11 cellular contexts compared by ENCODE assay signal in the genomic region with DNA sequence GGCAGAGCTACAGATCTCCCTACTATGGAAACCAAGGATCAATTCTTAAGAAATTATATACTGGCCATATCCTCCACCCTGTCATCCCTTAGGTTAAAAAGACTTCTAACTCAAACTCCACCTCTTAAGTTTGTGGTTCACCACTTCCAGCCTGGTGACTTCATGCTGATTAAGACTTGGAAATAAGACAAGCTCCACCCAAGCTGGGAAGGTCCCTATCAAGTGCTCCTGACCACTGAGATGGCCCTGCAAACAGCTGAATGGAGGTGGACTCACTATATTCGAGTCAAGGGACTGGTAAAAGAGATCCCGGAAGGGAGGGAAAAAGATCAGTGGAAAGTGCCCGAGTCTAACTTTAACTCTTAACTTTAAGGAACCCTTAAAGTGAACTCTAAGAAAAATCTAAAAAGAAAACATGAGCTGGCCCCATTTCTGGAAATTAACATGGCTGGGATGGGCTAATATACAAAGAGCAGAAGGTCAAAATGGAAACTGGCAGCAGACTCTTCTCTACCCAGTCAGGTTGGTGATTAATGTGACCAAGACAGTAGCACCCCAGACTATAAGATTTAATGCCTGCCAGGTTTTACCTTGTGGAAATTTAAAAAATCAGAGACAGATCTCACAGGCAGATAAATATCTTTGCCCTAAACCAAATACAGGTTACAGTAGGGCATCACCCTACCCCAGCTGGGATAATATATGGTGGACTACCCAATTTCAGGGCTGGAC. TPM values are rescaled to one million over a fixed set of nuclear protein-coding genes. Genes with fewer than 3 reads are reported as not detected.
DNase-seq lines count a peak whose midpoint lies in the region; ATAC-seq, FAIRE-seq and TF ChIP-seq lines count a peak whose summit lies in the region.
"Had no signal": no experiment of that assay in that cellular context is flagged by ENCODE, and none has a peak within 500 bp of the region (broad histone marks: within the 10 kb centered on the region; RNA-seq: fewer than 3 reads in every experiment).

No MANE protein-coding gene starts in this region.

- H2AFZ ChIP-seq in SK-N-SH (ENCODE audit: low read depth) = no peak overlapping the region
- H2AFZ ChIP-seq in astrocyte (ENCODE audit: low read depth, low read length) = no peak overlapping the region

- POLR2A ChIA-PET in SK-N-SH (lab: Yijun Ruan, JAX) (no interaction called here), Panc1 (lab: Charles Lee) (interaction anchor here (0.6 to 0.8 kb wide), 2 partner anchors 9 to 38 kb away, joined by 3 read pairs; no protein-coding TSS in a partner anchor)

- H3K4me1 ChIP-seq in SK-N-SH (ENCODE audit: control insufficient read depth in 1 of 2, insufficient read depth in 2 of 2, low read depth in 1 of 2, low read length in 1 of 2) (peaks cover 0 to 5% of the 10 kb centered on the region in 2 experiments; a peak in 2 of 4 replicates), Panc1 (ENCODE audit: control insufficient read depth, insufficient read depth, low read length) (no peaks in the 10 kb centered on the region; the same call in 1 of the 2 replicates), astrocyte (ENCODE audit: insufficient read depth, low read length) (peaks cover 13% of the 10 kb centered on the region)

- H3K9ac ChIP-seq in SK-N-SH (no peak overlapping the region), astrocyte (ENCODE audit: low read length) (no peak overlapping the region)

- no peak overlapping the region for H3K4me3 ChIP-seq in SK-N-SH (ENCODE audit: low read depth in 2 of 2, low read length in 1 of 2)
- no peak overlapping the region for H3K4me3 ChIP-seq in Panc1 (ENCODE audit: low read depth in 2 of 2, low read length in 2 of 2)
- no peak overlapping the region for H3K4me3 ChIP-seq in astrocyte (ENCODE audit: insufficient read depth, low read depth, low read length)
- H3K4me3 ChIP-seq: A549, suprapubic skin had no signal

- no peak for FAIRE-seq in astrocyte (lab: Jason Lieb, UNC)
- FAIRE-seq: A549 had no signal

- peaks cover 8% of the 10 kb centered on the region for H3K4me1 Mint-ChIP-seq in astrocyte (ENCODE audit: low read depth, unreplicated experiment)

- CTCF ChIA-PET in SK-N-SH (lab: Yijun Ruan, JAX) (no interaction called here), Panc1 (lab: Charles Lee) (no interaction called here)

- H3K4me3 Mint-ChIP-seq in astrocyte (ENCODE audit: unreplicated experiment) = no peak overlapping the region

- BruUV-seq in Panc1 (replicated peaks; lab: Mats Ljungman, UMichigan) = no TSS peak

- peaks cover 8% of the 10 kb centered on the region for H3K27me3 Mint-ChIP-seq in astrocyte (ENCODE audit: low read depth, unreplicated experiment)

- no peaks in the 10 kb centered on the region for H3K9me2 ChIP-seq in SK-N-SH

- 77% methylated on average over 3 of the region's 3 CpGs for WGBS in SK-N-SH (ENCODE audit: low lambda C conversion rate)

- intact Hi-C loops in Panc1 (cut with micrococcal nuclease; ENCODE audit: unreplicated experiment) = no loop called here

- in situ Hi-C loops in Panc1 (cut with HindIII; ENCODE audit: low pct_unique_long_range_greater_than_20kb, low sequenced_read_pairs) = no loop called here

- H3K36me3 ChIP-seq in SK-N-SH (replicated peaks in 1 of 2; ENCODE audit: control insufficient read depth in 1 of 2, insufficient read depth in 2 of 2, low read length in 1 of 2) = no peaks in the 10 kb centered on the region
- no peaks in the 10 kb centered on the region for H3K36me3 ChIP-seq in Panc1 (ENCODE audit: control insufficient read depth, insufficient read depth, low read length)
- H3K36me3 ChIP-seq in astrocyte (ENCODE audit: insufficient read depth, low read length) = no peaks in the 10 kb centered on the region
- H3K36me3 ChIP-seq: suprapubic skin had no signal

- peaks cover 39% of the 10 kb centered on the region for H3K9me3 Mint-ChIP-seq in astrocyte (ENCODE audit: unreplicated experiment)

- H3K79me2 ChIP-seq in SK-N-SH (ENCODE audit: insufficient read depth) (no peaks in the 10 kb centered on the region), astrocyte (ENCODE audit: insufficient read depth, low read length) (no peaks in the 10 kb centered on the region)

- TF ChIP-seq RAD21 in SK-N-SH (IDR thresholded peaks at IDR 0.05; ENCODE audit: low read length) = no peak

- no peak for TF ChIP-seq EP300 in SK-N-SH (IDR thresholded peaks at IDR 0.05; ENCODE audit: borderline replicate concordance in 1 of 2, low read depth in 1 of 2, low read length in 1 of 2)

- H3K9me3 ChIP-seq in SK-N-SH (no peaks in the 10 kb centered on the region), Panc1 (ENCODE audit: control insufficient read depth, insufficient read depth, low read depth, low read length) (no peaks in the 10 kb centered on the region), astrocyte (ENCODE audit: insufficient read depth, low read depth, low read length) (no peaks in the 10 kb centered on the region)
- H3K9me3 ChIP-seq: A549, suprapubic skin had no signal

- H3K27me3 ChIP-seq in SK-N-SH (ENCODE audit: insufficient read depth) = no peaks in the 10 kb centered on the region
- H3K27me3 ChIP-seq in Panc1 (ENCODE audit: control insufficient read depth, insufficient read depth, low read length) = no peaks in the 10 kb centered on the region
- H3K27me3 ChIP-seq in astrocyte (ENCODE audit: insufficient read depth, low read length) = no peaks in the 10 kb centered on the region
- H3K27me3 ChIP-seq: suprapubic skin had no signal

- H4K20me1 ChIP-seq in SK-N-SH (ENCODE audit: insufficient read depth) (no peaks in the 10 kb centered on the region), astrocyte (ENCODE audit: insufficient read depth, low read length) (no peaks in the 10 kb centered on the region)

- no peak for TF ChIP-seq CTCF in SK-N-SH (IDR thresholded peaks at IDR 0.05)
- no peak for TF ChIP-seq CTCF in Panc1 (IDR thresholded peaks at IDR 0.05)
- no peak for TF ChIP-seq CTCF in astrocyte (IDR thresholded peaks at IDR 0.05; ENCODE audit: insufficient read depth, low read depth, low read length)

- H3K27ac Mint-ChIP-seq in astrocyte (ENCODE audit: unreplicated experiment) = no peak overlapping the region

- no peak; the same call in 2 of the 3 replicates for ATAC-seq in SK-N-SH treated with all-trans-retinoic acid at 6 μM for 48 hours
- no peak for ATAC-seq in Panc1
- no peak for ATAC-seq in HG03135 (IDR thresholded peaks at IDR 0.05; ENCODE audit: unreplicated experiment)
- ATAC-seq: A549 had no signal

- H3K36me3 Mint-ChIP-seq in astrocyte (ENCODE audit: low read depth, unreplicated experiment) = peaks cover 19% of the 10 kb centered on the region

- no peak for DNase-seq in SK-N-SH
- DNase-seq in Panc1 (ENCODE audit: low read depth, low spot score) = peak; percentile 30
- DNase-seq in astrocyte (ENCODE audit: low read depth) = peak; percentile 82
- peak; percentile 41 for DNase-seq in stimulated activated CD4-positive, alpha-beta T cell treated with anti-CD3 and anti-CD28 coated beads, Interleukin-4, amount 100 ng/mL, for 24 hours
- DNase-seq in NCI-H1092 treated with DMSO at 0.1 percent for 48 hours (lab: John Stamatoyannopoulos, UW) = no peak
- no peak for DNase-seq in NCI-H2107 treated with DMSO at 0.1 percent for 48 hours (lab: John Stamatoyannopoulos, UW; ENCODE audit: unreplicated experiment)
- DNase-seq: effector CD8-positive, alpha-beta T cell had no signal

- H3K27ac ChIP-seq in SK-N-SH (ENCODE audit: low read depth in 2 of 2, low read length in 1 of 2) (no peak overlapping the region), Panc1 (ENCODE audit: low read length) (no peak overlapping the region), astrocyte (ENCODE audit: low read depth, low read length) (no peak overlapping the region)
- H3K27ac ChIP-seq: A549, suprapubic skin had no signal

- H3K4me2 ChIP-seq in SK-N-SH (0 out of 2 replicates have a peak overlapping the region, but pooled peaks have one; percentile 14), astrocyte (ENCODE audit: low read length) (peak overlapping the region; percentile 8)
- H3K4me2 ChIP-seq: A549 had no signal

- H3F3A ChIP-seq in SK-N-SH (replicated peaks; ENCODE audit: insufficient read depth) = peaks cover 6% of the 10 kb centered on the region

TF ChIP-seq in SK-N-SH, 30 proteins besides CTCF, POLR2A, EP300 and RAD21 (continues in another document):
- TF ChIP-seq TCF12 (IDR thresholded peaks at IDR 0.05) = no peak
- TF ChIP-seq, protein P1, sequence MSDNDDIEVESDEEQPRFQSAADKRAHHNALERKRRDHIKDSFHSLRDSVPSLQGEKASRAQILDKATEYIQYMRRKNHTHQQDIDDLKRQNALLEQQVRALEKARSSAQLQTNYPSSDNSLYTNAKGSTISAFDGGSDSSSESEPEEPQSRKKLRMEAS (IDR thresholded peaks at IDR 0.05; ENCODE audit: low read depth) = no peak
- no peak for TF ChIP-seq ELF1 (IDR thresholded peaks at IDR 0.05)
- TF ChIP-seq YY1 (IDR thresholded peaks at IDR 0.05; ENCODE audit: low read depth) = no peak
- no peak for TF ChIP-seq FOSL2 (IDR thresholded peaks at IDR 0.05; ENCODE audit: borderline replicate concordance, low read depth)
- TF ChIP-seq NRF1 (IDR thresholded peaks at IDR 0.05; ENCODE audit: low read depth, low read length) = no peak
- TF ChIP-seq RCOR1 (IDR thresholded peaks at IDR 0.05; ENCODE audit: low read length) = no peak
- no peak for TF ChIP-seq TEAD4 (IDR thresholded peaks at IDR 0.05; ENCODE audit: borderline replicate concordance, insufficient read depth)
- TF ChIP-seq RXRA (IDR thresholded peaks at IDR 0.05; ENCODE audit: borderline replicate concordance, low read depth) = no peak
- TF ChIP-seq SMC3 (IDR thresholded peaks at IDR 0.05; ENCODE audit: low read depth, low read length) = no peak

TF ChIP-seq in SK-N-SH treated with all-trans-retinoic acid at 6 μM for 48 hours, 23 proteins besides CTCF, POLR2A, EP300 and RAD21 (continues in another document):
- TF ChIP-seq ESRRG (CRISPR knock-in tag; IDR thresholded peaks at IDR 0.05) = no peak
- no peak for TF ChIP-seq ZFP30 (CRISPR knock-in tag; IDR thresholded peaks at IDR 0.05)
- TF ChIP-seq, protein P2, sequence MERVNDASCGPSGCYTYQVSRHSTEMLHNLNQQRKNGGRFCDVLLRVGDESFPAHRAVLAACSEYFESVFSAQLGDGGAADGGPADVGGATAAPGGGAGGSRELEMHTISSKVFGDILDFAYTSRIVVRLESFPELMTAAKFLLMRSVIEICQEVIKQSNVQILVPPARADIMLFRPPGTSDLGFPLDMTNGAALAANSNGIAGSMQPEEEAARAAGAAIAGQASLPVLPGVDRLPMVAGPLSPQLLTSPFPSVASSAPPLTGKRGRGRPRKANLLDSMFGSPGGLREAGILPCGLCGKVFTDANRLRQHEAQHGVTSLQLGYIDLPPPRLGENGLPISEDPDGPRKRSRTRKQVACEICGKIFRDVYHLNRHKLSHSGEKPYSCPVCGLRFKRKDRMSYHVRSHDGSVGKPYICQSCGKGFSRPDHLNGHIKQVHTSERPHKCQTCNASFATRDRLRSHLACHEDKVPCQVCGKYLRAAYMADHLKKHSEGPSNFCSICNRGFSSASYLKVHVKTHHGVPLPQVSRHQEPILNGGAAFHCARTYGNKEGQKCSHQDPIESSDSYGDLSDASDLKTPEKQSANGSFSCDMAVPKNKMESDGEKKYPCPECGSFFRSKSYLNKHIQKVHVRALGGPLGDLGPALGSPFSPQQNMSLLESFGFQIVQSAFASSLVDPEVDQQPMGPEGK (CRISPR knock-in tag; IDR thresholded peaks at IDR 0.05; ENCODE audit: borderline replicate concordance) = no peak

RNA-seq across cellular contexts. Expression of a gene that starts 43.9 kb away (rescaled TPM):
- polyA plus RNA-seq in SK-N-SH (2012; rRNA removed) = 19.8 and 20.7 TPM in 2 replicates
- polyA plus RNA-seq in SK-N-SH (2012; cell fraction: cytosol; rRNA removed) = 8.5 and 11.6 TPM in 2 replicates
- 20.1 and 21.1 TPM in 2 replicates for polyA plus RNA-seq in SK-N-SH (2012; cell fraction: nucleus; rRNA removed)
- total RNA-seq in Panc1 (2021; ENCODE audit: unreplicated experiment) (26.1 TPM), astrocyte (7.3 and 7.5 TPM in 2 replicates)
- polyA plus RNA-seq in Panc1 (2012; ENCODE audit: insufficient read length) = 21.9 TPM

Comparison
In these comparisons a context has a peak if more than half of its experiments do, and no peak if none do; other contexts are left out.
1. DNase-seq: peak in Panc1 (single experiment), astrocyte (single experiment) and stimulated activated CD4-positive, alpha-beta T cell treated with anti-CD3 and anti-CD28 coated beads, Interleukin-4, amount 100 ng/mL, for 24 hours (single experiment); none in SK-N-SH (single experiment), NCI-H1092 treated with DMSO at 0.1 percent for 48 hours (single experiment) and NCI-H2107 treated with DMSO at 0.1 percent for 48 hours (single experiment).